ENCODE assay signal across 8 cellular contexts in the genomic region with DNA sequence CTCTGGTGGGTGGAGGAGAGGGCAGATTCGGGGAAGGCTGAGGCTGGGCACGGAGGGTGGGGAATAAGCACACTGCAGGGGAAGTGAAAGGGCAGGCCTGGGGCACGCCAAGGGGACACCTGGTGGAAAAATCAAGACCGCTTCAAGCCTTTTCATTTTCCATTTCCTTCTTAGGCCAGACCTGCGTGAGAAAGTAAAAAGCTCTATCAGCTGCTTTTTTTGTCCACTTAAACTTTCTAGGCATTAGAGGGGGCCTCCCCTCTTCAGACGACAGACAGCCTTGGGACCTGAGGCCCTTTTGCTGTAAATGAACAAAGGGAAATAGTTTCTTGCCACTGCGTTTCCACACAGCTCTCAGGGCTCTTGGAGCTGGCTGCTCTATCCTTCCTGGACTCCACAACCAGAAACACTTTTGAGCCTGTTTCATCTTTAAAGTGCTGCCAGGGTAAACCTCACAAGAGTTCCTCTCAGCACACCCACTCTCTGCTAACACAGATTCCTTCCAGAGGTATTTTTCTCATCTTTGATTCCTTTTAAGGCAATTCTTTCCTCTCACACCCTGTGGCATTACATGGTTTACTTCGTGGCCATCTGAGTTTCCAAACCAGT. TPM values are rescaled to one million over a fixed set of nuclear protein-coding genes. Genes with fewer than 3 reads are reported as not detected.
DNase-seq lines count a peak whose midpoint lies in the region; ATAC-seq lines count a peak whose summit lies in the region.

No MANE protein-coding gene starts in this region.

- H3K27me3 ChIP-seq in mesendoderm (ENCODE audit: insufficient read depth, low read length, poor library complexity) = no peaks in the 10 kb centered on the region

- no peaks in the 10 kb centered on the region for H3K79me2 ChIP-seq in mesendoderm (ENCODE audit: control insufficient read depth, insufficient read depth, low read length)

- no peak overlapping the region for H2BK15ac ChIP-seq in mesendoderm (replicated peaks; ENCODE audit: low read depth)

- no peak overlapping the region for H3K27ac ChIP-seq in mesendoderm (ENCODE audit: low read depth, low read length)

- H3K4me3 Mint-ChIP-seq in naive B cell = peak overlapping the region in 6 of 8 donors; percentile 42 to 88 (median 65)

- H3K4me3 ChIP-seq in mesendoderm (ENCODE audit: low read length) = no peak overlapping the region

- no peaks in the 10 kb centered on the region for H3K4me1 ChIP-seq in mesendoderm (ENCODE audit: control insufficient read depth, low read depth, low read length)

- H4K5ac ChIP-seq in mesendoderm (ENCODE audit: low read length) = no peak overlapping the region

- H3K56ac ChIP-seq in mesendoderm (ENCODE audit: low read length) = no peak overlapping the region

- no peak overlapping the region for H2BK5ac ChIP-seq in mesendoderm (ENCODE audit: low read length)

- no peak overlapping the region for H3K23ac ChIP-seq in mesendoderm (ENCODE audit: low read length)

- no peak overlapping the region for H4K8ac ChIP-seq in mesendoderm (ENCODE audit: low read depth, low read length)

- H3K79me1 ChIP-seq in mesendoderm (ENCODE audit: low read length) = no peaks in the 10 kb centered on the region

- H3K4me1 Mint-ChIP-seq in naive B cell = peaks cover 31 to 51% (median 39%) of the 10 kb centered on the region in 3 donors

- ATAC-seq in GM18511 (IDR thresholded peaks at IDR 0.05; ENCODE audit: unreplicated experiment) (peak; percentile 79), GM21737 (IDR thresholded peaks at IDR 0.05; ENCODE audit: unreplicated experiment) (peak; percentile 50), naive B cell (ENCODE audit: low read depth in 2 of 2) (peak; percentile 81 to 82), HG03045 (IDR thresholded peaks at IDR 0.05; ENCODE audit: unreplicated experiment) (no peak)

- DNase-seq in NCI-H2029 treated with DMSO at 0.1 percent for 48 hours (lab: John Stamatoyannopoulos, UW) (peak; percentile 23), naive B cell (peak; percentile 25), mesendoderm (no peak), NCI-H748 treated with DMSO at 0.1 percent for 48 hours (lab: John Stamatoyannopoulos, UW) (no peak), DMS79 treated with DMSO at 0.1 percent for 48 hours (lab: John Stamatoyannopoulos, UW) (no peak)

- H3K27me3 Mint-ChIP-seq in naive B cell = no peaks in the 10 kb centered on the region

- no peak overlapping the region for H3K4me2 ChIP-seq in mesendoderm (ENCODE audit: low read length)

- no peak overlapping the region for H2AK5ac ChIP-seq in mesendoderm (ENCODE audit: low read length)

- no peak overlapping the region for H3K4ac ChIP-seq in mesendoderm (ENCODE audit: low read depth, low read length)

- no peaks in the 10 kb centered on the region for H3K36me3 ChIP-seq in mesendoderm (ENCODE audit: control insufficient read depth, insufficient read depth, low read length)

- H2BK120ac ChIP-seq in mesendoderm (ENCODE audit: low read depth, low read length) = no peak overlapping the region

- WGBS in mesendoderm (ENCODE audit: extremely low coverage, insufficient coverage, low lambda C conversion rate) = no CpG with 5 or more reads among the region's 8 CpGs

- H3K27ac Mint-ChIP-seq in naive B cell = peak overlapping the region; percentile 6 to 92 (median 80)

- no peak overlapping the region for H3K9ac ChIP-seq in mesendoderm (ENCODE audit: low read length)

- H3K9me3 Mint-ChIP-seq in naive B cell = no peaks in the 10 kb centered on the region

- H3K36me3 Mint-ChIP-seq in naive B cell = peaks cover 4 to 8% of the 10 kb centered on the region in 2 donors

- H3K18ac ChIP-seq in mesendoderm (ENCODE audit: low read length) = no peak overlapping the region

RNA-seq across cellular contexts. Expression of a gene that starts 25.0 kb away (rescaled TPM):
- under 1 TPM in 4 of 6 donors, not detected in 2; 0.13 to 0.27 (median 0.24) TPM for polyA plus RNA-seq in naive B cell (ENCODE audit: low read depth in 6 of 6)
- 0.01 TPM for polyA plus RNA-seq in mesendoderm (2013, experiment 1 of 2)
- not detected for polyA plus RNA-seq in mesendoderm (2013, experiment 2 of 2)

Comparison
In these comparisons a context has a peak if more than half of its experiments do, and no peak if none do; other contexts are left out.
1. DNase-seq: peak in NCI-H2029 treated with DMSO at 0.1 percent for 48 hours (single experiment) and naive B cell (single experiment); none in mesendoderm (single experiment), NCI-H748 treated with DMSO at 0.1 percent for 48 hours (single experiment) and DMS79 treated with DMSO at 0.1 percent for 48 hours (single experiment).